Comparison of ENCODE assay signal across 8 cellular contexts in the genomic region with DNA sequence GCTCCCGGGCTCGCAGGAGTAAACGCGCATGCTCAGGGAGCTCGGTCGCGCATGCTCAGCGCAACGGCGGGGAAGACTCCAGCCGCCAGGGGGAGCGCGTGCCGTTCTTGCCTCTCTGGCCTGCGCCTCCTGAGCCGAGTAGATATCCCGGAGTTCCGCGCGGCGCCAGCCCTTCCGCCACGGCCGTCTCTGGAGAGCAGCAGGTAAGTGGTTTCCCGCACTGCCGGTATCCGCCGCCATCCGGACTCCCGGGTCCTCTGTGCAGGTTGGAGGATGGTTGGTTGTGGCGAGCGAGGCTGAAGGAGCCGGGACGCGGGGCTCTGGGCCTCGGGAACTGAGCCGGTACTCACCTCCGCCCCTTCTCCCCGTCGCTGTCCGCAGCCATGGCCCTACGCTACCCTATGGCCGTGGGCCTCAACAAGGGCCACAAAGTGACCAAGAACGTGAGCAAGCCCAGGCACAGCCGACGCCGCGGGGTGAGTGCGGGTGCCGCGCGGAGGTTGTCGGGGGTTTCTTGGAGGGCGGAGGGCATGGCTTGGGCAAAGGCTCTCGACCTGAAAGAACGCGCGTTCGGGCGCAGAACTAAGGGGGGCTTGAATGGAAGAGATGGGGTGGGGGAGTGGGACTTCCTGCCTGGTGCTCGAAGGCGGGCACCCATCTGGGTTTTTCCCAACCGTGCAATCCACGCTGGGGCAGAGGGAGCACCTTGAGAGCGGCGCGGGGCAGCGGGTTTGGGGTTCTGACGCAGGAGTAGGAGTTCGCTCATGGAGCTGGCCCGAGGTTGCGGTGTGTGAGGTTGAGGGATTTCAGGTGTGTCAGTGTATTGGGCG. TPM values are rescaled to one million over a fixed set of nuclear protein-coding genes. Genes with fewer than 3 reads are reported as not detected.
DNase-seq lines count a peak whose midpoint lies in the region; ATAC-seq and TF ChIP-seq lines count a peak whose summit lies in the region.

Gene RPL36 (plus strand): TSS at position 171 of the 830 bp plus-strand sequence. CDS start 213 bp downstream, at position 384.

- peak within 1 kb of the TSS; percentile 95 to 98 (median 97) for H3K27ac Mint-ChIP-seq in nephron
- peak within 1 kb of the TSS; percentile 97 for H3K27ac Mint-ChIP-seq in stimulated activated naive CD8-positive, alpha-beta T cell treated with anti-CD3 and anti-CD28 coated beads, Interleukin-15, Interleukin-2, amounts not matched to agents 100 ng/mL and 50 ng/mL, for 24 hours

- TF ChIP-seq CTCF in fibroblast of the aortic adventitia (IDR thresholded peaks at IDR 0.05; ENCODE audit: insufficient read depth, low read length) (peak; percentile 96), nephron (IDR thresholded peaks at IDR 0.05; ENCODE audit: unreplicated experiment in 3 of 3) (peak; percentile 97 to 98 (median 97))

- peaks cover 8% of the 10 kb centered on the region for H3K27me3 Mint-ChIP-seq in nephron (ENCODE audit: low read depth)
- H3K27me3 Mint-ChIP-seq in stimulated activated naive CD8-positive, alpha-beta T cell treated with anti-CD3 and anti-CD28 coated beads, Interleukin-15, Interleukin-2, amounts not matched to agents 100 ng/mL and 50 ng/mL, for 24 hours, result no peaks in the 10 kb centered on the region

- H3K9me3 Mint-ChIP-seq in nephron, result no peaks in the 10 kb centered on the region
- H3K9me3 Mint-ChIP-seq in stimulated activated naive CD8-positive, alpha-beta T cell treated with anti-CD3 and anti-CD28 coated beads, Interleukin-15, Interleukin-2, amounts not matched to agents 100 ng/mL and 50 ng/mL, for 24 hours, result no peaks in the 10 kb centered on the region

- peaks cover 11% of the 10 kb centered on the region for H3K36me3 Mint-ChIP-seq in nephron (ENCODE audit: low read depth)
- peaks cover 39% of the 10 kb centered on the region for H3K36me3 Mint-ChIP-seq in stimulated activated naive CD8-positive, alpha-beta T cell treated with anti-CD3 and anti-CD28 coated beads, Interleukin-15, Interleukin-2, amounts not matched to agents 100 ng/mL and 50 ng/mL, for 24 hours (ENCODE audit: low read depth)

- peak; percentile 95 for DNase-seq in DMS53 (lab: John Stamatoyannopoulos, UW)
- peak; percentile 95 for DNase-seq in M059J (ENCODE audit: low read depth)
- peak; percentile 91 to 92 for DNase-seq in SHP77 (lab: John Stamatoyannopoulos, UW)
- DNase-seq in activated effector memory CD4-positive, alpha-beta T cell treated with anti-CD3 and anti-CD28 coated beads, Interleukin-2, amount 50 U/mL, for 16 hours, result peak; percentile 99
- peak; percentile 95 for DNase-seq in fibroblast of the aortic adventitia (ENCODE audit: low read depth)

- peaks cover 16% of the 10 kb centered on the region for H3K4me1 Mint-ChIP-seq in nephron
- peaks cover 43% of the 10 kb centered on the region for H3K4me1 Mint-ChIP-seq in stimulated activated naive CD8-positive, alpha-beta T cell treated with anti-CD3 and anti-CD28 coated beads, Interleukin-15, Interleukin-2, amounts not matched to agents 100 ng/mL and 50 ng/mL, for 24 hours (ENCODE audit: low read depth)

- H3K4me3 ChIP-seq in fibroblast of the aortic adventitia (ENCODE audit: low read depth, low read length), result peak within 1 kb of the TSS; percentile 93

- ATAC-seq in GM21825 (IDR thresholded peaks at IDR 0.05; ENCODE audit: unreplicated experiment), result peak; percentile 42

- peak within 1 kb of the TSS; percentile 99 for H3K4me3 Mint-ChIP-seq in nephron
- H3K4me3 Mint-ChIP-seq in stimulated activated naive CD8-positive, alpha-beta T cell treated with anti-CD3 and anti-CD28 coated beads, Interleukin-15, Interleukin-2, amounts not matched to agents 100 ng/mL and 50 ng/mL, for 24 hours, result peak within 1 kb of the TSS; percentile 96

RNA-seq across cellular contexts. Expression of gene RPL36, which starts in this region (rescaled TPM):
- 734 and 1,196 TPM in 2 replicates for total RNA-seq in M059J (2014; rRNA removed; shearing (Covaris generic))
- 87.7 and 296 TPM in 2 replicates for total RNA-seq in fibroblast of the aortic adventitia (ENCODE audit: low replicate concordance)

Comparison
In these comparisons a context has a peak if more than half of its experiments do, and no peak if none do; other contexts are left out.
1. Peak in every context shown above with its lines: DNase-seq, ATAC-seq and H3K4me3 ChIP-seq.